Comparison of ENCODE assay signal across 24 cellular contexts in the genomic region with DNA sequence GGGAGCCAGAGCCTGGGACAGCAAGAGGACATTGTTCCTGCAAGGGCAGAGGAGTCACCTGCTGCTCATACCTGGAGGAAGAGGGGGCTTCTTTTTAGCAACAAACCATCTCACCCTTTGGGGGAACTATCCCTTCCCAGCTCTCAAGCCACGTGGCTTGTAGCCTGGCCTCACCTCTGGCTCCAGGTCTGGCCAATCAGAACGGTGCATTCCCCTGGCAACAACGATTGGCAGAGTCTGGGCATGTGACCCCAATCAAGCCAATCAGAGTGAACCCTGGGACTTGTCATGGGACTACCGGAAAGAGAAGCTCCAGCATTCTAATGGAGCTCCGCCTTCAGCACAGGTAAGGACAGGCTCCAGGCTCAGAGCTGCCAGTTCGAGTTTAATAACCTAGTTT. TPM values are rescaled to one million over a fixed set of nuclear protein-coding genes. Genes with fewer than 3 reads are reported as not detected.
A peak's percentile ranks its signal among the peaks of the same experiment; 100 is the strongest.
DNase-seq lines count a peak whose midpoint lies in the region; ATAC-seq, FAIRE-seq and TF ChIP-seq lines count a peak whose summit lies in the region.
"Had no signal": no experiment of that assay in that cellular context is flagged by ENCODE, and none has a peak within 500 bp of the region (broad histone marks: within the 10 kb centered on the region; RNA-seq: fewer than 3 reads in every experiment).

No MANE protein-coding gene starts in this region.

- H3K9me3 ChIP-seq in muscle layer of duodenum (ENCODE audit: control insufficient read depth in 1 of 2, low read length in 2 of 2) = no peaks in the 10 kb centered on the region
- no peaks in the 10 kb centered on the region for H3K9me3 ChIP-seq in pancreas
- H3K9me3 ChIP-seq: thoracic aorta had no signal

- no peak overlapping the region for H3K4me3 Mint-ChIP-seq in WTC11
- H3K4me3 Mint-ChIP-seq: activated CD8-positive, alpha-beta T cell treated with anti-CD3 and anti-CD28 coated beads for 36 hours; activated T-cell treated with anti-CD3 and anti-CD28 coated beads, Interleukin-2, amount 50 U/mL, for 24 hours had no signal

- 62 to 71% methylated on average over 6 of the region's 6 CpGs for WGBS in pancreas, 2 donors

- DNase-seq in ELF-1 (ENCODE audit: low read depth, low spot score) = peak; percentile 27
- no peak for DNase-seq in HTR-8/SVneo (ENCODE audit: insufficient read length, low spot score)
- peak; percentile 29 for DNase-seq in WTC11 (ENCODE audit: low spot score)
- DNase-seq in pancreas = no peak
- DNase-seq: activated CD4-positive, CD25-positive, alpha-beta regulatory T cell; activated CD8-positive, alpha-beta T cell treated with anti-CD3 and anti-CD28 coated beads for 36 hours; activated naive CD4-positive, alpha-beta T cell treated with anti-CD3 and anti-CD28 coated beads, Interleukin-2, amount 50 U/mL, for 16 hours; activated T-cell treated with anti-CD3 and anti-CD28 coated beads, Interleukin-2, amount 50 U/mL, for 24 hours; AML-193; COR-L47; effector CD8-positive, alpha-beta T cell; GF-D8; NCI-H1105; NCI-H2107; nucleus accumbens; PC-9; T-helper 9 cell had no signal

- peaks cover 10 to 58% of the 10 kb centered on the region in 2 donors for H3K4me1 ChIP-seq in muscle layer of duodenum (ENCODE audit: control insufficient read depth in 1 of 2, insufficient read depth in 2 of 2, low read length in 2 of 2)
- no peaks in the 10 kb centered on the region for H3K4me1 ChIP-seq in pancreas

- POLR2A ChIA-PET in WTC11 (lab: Charles Lee) = no interaction called here

- H3K36me3 Mint-ChIP-seq in WTC11 = no peaks in the 10 kb centered on the region

- peaks cover 5% of the 10 kb centered on the region for H3K9me3 Mint-ChIP-seq in WTC11
- H3K9me3 Mint-ChIP-seq: activated CD8-positive, alpha-beta T cell treated with anti-CD3 and anti-CD28 coated beads for 36 hours; activated T-cell treated with anti-CD3 and anti-CD28 coated beads, Interleukin-2, amount 50 U/mL, for 24 hours had no signal

- H3K27ac ChIP-seq in muscle layer of duodenum (ENCODE audit: low read length) (peak overlapping the region; percentile 46), pancreas (no peak overlapping the region)
- H3K27ac ChIP-seq: HL-60, KMS-11, PC-9, thoracic aorta had no signal

- intact Hi-C loops in pancreas (cut with DNase I) = no loop called here

- no peak overlapping the region for H3K27ac Mint-ChIP-seq in WTC11
- H3K27ac Mint-ChIP-seq: activated CD8-positive, alpha-beta T cell treated with anti-CD3 and anti-CD28 coated beads for 36 hours; activated T-cell treated with anti-CD3 and anti-CD28 coated beads, Interleukin-2, amount 50 U/mL, for 24 hours had no signal

- H3K36me3 ChIP-seq in muscle layer of duodenum (ENCODE audit: control insufficient read depth in 1 of 2, insufficient read depth in 2 of 2, low read length in 2 of 2) (no peaks in the 10 kb centered on the region), pancreas (no peaks in the 10 kb centered on the region)
- H3K36me3 ChIP-seq: thoracic aorta had no signal

- FAIRE-seq in HTR-8/SVneo (lab: Jason Lieb, UNC) (peak; percentile 88), pancreas (lab: Jason Lieb, UNC) (no peak)
- FAIRE-seq: H54 had no signal

- H3K4me3 ChIP-seq in muscle layer of duodenum (ENCODE audit: low read depth in 1 of 2, low read length in 2 of 2) = no peak overlapping the region
- H3K4me3 ChIP-seq in pancreas = no peak overlapping the region
- H3K4me3 ChIP-seq: PC-9, thoracic aorta had no signal

- H3K27me3 ChIP-seq in muscle layer of duodenum (ENCODE audit: low read depth, low read length) (no peaks in the 10 kb centered on the region), pancreas (no peaks in the 10 kb centered on the region)

- CTCF ChIA-PET in WTC11 (lab: Charles Lee) = interaction anchor here (0.5 to 4.0 kb wide), 4 partner anchors 35 to 246 kb away, joined by 3 to 31 read pairs (median 4); a partner anchor contains a TSS

- TF ChIP-seq CTCF in WTC11 (IDR thresholded peaks at IDR 0.05) (no peak), pancreas (IDR thresholded peaks at IDR 0.05) (no peak)

- no peaks in the 10 kb centered on the region; the same call in 1 of the 2 replicates for H3K27me3 Mint-ChIP-seq in WTC11 (ENCODE audit: low read depth)

- ATAC-seq in WTC11 (peak; percentile 52), pancreas (no peak), GM19351 (IDR thresholded peaks at IDR 0.05; ENCODE audit: unreplicated experiment) (no peak), HG03280 (IDR thresholded peaks at IDR 0.05; ENCODE audit: unreplicated experiment) (no peak)
- ATAC-seq: activated CD8-positive, alpha-beta T cell treated with anti-CD3 and anti-CD28 coated beads for 36 hours had no signal

- H3K4me1 Mint-ChIP-seq in WTC11 = peaks cover 57% of the 10 kb centered on the region

TF ChIP-seq in WTC11, 78 proteins besides CTCF, POLR2A, EP300 and RAD21:
- TF ChIP-seq, protein P1, sequence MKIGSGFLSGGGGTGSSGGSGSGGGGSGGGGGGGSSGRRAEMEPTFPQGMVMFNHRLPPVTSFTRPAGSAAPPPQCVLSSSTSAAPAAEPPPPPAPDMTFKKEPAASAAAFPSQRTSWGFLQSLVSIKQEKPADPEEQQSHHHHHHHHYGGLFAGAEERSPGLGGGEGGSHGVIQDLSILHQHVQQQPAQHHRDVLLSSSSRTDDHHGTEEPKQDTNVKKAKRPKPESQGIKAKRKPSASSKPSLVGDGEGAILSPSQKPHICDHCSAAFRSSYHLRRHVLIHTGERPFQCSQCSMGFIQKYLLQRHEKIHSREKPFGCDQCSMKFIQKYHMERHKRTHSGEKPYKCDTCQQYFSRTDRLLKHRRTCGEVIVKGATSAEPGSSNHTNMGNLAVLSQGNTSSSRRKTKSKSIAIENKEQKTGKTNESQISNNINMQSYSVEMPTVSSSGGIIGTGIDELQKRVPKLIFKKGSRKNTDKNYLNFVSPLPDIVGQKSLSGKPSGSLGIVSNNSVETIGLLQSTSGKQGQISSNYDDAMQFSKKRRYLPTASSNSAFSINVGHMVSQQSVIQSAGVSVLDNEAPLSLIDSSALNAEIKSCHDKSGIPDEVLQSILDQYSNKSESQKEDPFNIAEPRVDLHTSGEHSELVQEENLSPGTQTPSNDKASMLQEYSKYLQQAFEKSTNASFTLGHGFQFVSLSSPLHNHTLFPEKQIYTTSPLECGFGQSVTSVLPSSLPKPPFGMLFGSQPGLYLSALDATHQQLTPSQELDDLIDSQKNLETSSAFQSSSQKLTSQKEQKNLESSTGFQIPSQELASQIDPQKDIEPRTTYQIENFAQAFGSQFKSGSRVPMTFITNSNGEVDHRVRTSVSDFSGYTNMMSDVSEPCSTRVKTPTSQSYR (CRISPR knock-in tag; IDR thresholded peaks at IDR 0.05) = no peak
- no peak for TF ChIP-seq ZNF423 (CRISPR knock-in tag; IDR thresholded peaks at IDR 0.05)
- TF ChIP-seq SMAD3 (CRISPR knock-in tag; IDR thresholded peaks at IDR 0.05; ENCODE audit: borderline replicate concordance) = no peak
- TF ChIP-seq EMX1 (CRISPR knock-in tag; IDR thresholded peaks at IDR 0.05) = no peak
- TF ChIP-seq, protein P2, sequence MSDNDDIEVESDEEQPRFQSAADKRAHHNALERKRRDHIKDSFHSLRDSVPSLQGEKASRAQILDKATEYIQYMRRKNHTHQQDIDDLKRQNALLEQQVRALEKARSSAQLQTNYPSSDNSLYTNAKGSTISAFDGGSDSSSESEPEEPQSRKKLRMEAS (CRISPR knock-in tag; IDR thresholded peaks at IDR 0.05) = peak; percentile 53; the same call in 1 of the 2 replicates
- TF ChIP-seq, protein P3, sequence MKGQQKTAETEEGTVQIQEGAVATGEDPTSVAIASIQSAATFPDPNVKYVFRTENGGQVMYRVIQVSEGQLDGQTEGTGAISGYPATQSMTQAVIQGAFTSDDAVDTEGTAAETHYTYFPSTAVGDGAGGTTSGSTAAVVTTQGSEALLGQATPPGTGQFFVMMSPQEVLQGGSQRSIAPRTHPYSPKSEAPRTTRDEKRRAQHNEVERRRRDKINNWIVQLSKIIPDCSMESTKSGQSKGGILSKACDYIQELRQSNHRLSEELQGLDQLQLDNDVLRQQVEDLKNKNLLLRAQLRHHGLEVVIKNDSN (CRISPR knock-in tag; IDR thresholded peaks at IDR 0.05) = peak; percentile 88
- TF ChIP-seq, protein P4, sequence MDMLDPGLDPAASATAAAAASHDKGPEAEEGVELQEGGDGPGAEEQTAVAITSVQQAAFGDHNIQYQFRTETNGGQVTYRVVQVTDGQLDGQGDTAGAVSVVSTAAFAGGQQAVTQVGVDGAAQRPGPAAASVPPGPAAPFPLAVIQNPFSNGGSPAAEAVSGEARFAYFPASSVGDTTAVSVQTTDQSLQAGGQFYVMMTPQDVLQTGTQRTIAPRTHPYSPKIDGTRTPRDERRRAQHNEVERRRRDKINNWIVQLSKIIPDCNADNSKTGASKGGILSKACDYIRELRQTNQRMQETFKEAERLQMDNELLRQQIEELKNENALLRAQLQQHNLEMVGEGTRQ (CRISPR knock-in tag; IDR thresholded peaks at IDR 0.05) = peak; percentile 93
- TF ChIP-seq GRHL2 (CRISPR knock-in tag; IDR thresholded peaks at IDR 0.05; ENCODE audit: insufficient replicate concordance, severe bottlenecking) = no peak
- peak; percentile 82 for TF ChIP-seq NFYB (CRISPR knock-in tag; conservative IDR thresholded peaks at IDR 0.05; ENCODE audit: low read depth)
- TF ChIP-seq MXD4 (CRISPR knock-in tag; IDR thresholded peaks at IDR 0.05; ENCODE audit: borderline replicate concordance) = no peak

RNA-seq across cellular contexts. Expression of a gene that starts 33.6 kb away (rescaled TPM):
- total RNA-seq in WTC11 (2021) (1.1 to 1.5 TPM (median 1.1 TPM) in 3 replicates), pancreas (1 to 10 TPM in 1 of 6 donors, under 1 TPM in 5; 0.28 to 2.5 (median 0.31) TPM)
- under 1 TPM; 0.30 to 0.47 TPM for polyA plus RNA-seq in pancreas
- total RNA-seq: activated CD8-positive, alpha-beta T cell treated with anti-CD3 and anti-CD28 coated beads for 36 hours had no signal

Comparison
In these comparisons a context has a peak if more than half of its experiments do, and no peak if none do; other contexts are left out.
1. DNase-seq: peak in ELF-1 (single experiment) and WTC11 (single experiment); none in HTR-8/SVneo (single experiment) and pancreas (0 of 6).